1 cellular context compared by ENCODE assay signal in the genomic region with DNA sequence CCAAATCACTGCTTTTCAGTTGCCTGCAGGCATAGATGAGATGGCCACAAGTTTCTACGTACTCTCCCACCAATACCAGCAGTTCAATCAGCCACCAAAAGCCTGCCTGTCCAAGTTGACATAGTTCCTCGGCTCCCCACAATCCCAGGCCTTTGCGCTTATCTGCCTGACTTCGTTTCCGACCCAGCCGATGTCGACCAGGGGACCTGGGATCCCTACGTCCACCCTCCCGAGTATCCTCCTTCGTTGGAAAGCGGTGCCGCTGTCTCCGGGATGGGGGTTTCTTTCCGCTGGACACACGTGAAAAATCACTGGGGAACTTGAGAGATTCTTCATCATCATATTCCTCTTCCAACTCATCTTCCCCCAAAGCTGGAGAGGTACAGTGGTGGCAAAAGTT.
TF ChIP-seq lines count a peak whose summit lies in the region.

No MANE protein-coding gene starts in this region.

TF ChIP-seq in H1, 55 proteins besides CTCF, POLR2A, EP300 and RAD21:
- no peak for TF ChIP-seq HDAC2 (IDR thresholded peaks at IDR 0.05; ENCODE audit: borderline replicate concordance in 1 of 2, low read depth in 2 of 2, low read length in 2 of 2)
- TF ChIP-seq CBX5 (IDR thresholded peaks at IDR 0.05; ENCODE audit: low read depth, low read length) = no peak
- TF ChIP-seq CBX8 (IDR thresholded peaks at IDR 0.05; ENCODE audit: borderline replicate concordance, low read depth, low read length) = no peak
- TF ChIP-seq ASH2L (IDR thresholded peaks at IDR 0.05; ENCODE audit: low read length) = no peak
- TF ChIP-seq, protein P1, sequence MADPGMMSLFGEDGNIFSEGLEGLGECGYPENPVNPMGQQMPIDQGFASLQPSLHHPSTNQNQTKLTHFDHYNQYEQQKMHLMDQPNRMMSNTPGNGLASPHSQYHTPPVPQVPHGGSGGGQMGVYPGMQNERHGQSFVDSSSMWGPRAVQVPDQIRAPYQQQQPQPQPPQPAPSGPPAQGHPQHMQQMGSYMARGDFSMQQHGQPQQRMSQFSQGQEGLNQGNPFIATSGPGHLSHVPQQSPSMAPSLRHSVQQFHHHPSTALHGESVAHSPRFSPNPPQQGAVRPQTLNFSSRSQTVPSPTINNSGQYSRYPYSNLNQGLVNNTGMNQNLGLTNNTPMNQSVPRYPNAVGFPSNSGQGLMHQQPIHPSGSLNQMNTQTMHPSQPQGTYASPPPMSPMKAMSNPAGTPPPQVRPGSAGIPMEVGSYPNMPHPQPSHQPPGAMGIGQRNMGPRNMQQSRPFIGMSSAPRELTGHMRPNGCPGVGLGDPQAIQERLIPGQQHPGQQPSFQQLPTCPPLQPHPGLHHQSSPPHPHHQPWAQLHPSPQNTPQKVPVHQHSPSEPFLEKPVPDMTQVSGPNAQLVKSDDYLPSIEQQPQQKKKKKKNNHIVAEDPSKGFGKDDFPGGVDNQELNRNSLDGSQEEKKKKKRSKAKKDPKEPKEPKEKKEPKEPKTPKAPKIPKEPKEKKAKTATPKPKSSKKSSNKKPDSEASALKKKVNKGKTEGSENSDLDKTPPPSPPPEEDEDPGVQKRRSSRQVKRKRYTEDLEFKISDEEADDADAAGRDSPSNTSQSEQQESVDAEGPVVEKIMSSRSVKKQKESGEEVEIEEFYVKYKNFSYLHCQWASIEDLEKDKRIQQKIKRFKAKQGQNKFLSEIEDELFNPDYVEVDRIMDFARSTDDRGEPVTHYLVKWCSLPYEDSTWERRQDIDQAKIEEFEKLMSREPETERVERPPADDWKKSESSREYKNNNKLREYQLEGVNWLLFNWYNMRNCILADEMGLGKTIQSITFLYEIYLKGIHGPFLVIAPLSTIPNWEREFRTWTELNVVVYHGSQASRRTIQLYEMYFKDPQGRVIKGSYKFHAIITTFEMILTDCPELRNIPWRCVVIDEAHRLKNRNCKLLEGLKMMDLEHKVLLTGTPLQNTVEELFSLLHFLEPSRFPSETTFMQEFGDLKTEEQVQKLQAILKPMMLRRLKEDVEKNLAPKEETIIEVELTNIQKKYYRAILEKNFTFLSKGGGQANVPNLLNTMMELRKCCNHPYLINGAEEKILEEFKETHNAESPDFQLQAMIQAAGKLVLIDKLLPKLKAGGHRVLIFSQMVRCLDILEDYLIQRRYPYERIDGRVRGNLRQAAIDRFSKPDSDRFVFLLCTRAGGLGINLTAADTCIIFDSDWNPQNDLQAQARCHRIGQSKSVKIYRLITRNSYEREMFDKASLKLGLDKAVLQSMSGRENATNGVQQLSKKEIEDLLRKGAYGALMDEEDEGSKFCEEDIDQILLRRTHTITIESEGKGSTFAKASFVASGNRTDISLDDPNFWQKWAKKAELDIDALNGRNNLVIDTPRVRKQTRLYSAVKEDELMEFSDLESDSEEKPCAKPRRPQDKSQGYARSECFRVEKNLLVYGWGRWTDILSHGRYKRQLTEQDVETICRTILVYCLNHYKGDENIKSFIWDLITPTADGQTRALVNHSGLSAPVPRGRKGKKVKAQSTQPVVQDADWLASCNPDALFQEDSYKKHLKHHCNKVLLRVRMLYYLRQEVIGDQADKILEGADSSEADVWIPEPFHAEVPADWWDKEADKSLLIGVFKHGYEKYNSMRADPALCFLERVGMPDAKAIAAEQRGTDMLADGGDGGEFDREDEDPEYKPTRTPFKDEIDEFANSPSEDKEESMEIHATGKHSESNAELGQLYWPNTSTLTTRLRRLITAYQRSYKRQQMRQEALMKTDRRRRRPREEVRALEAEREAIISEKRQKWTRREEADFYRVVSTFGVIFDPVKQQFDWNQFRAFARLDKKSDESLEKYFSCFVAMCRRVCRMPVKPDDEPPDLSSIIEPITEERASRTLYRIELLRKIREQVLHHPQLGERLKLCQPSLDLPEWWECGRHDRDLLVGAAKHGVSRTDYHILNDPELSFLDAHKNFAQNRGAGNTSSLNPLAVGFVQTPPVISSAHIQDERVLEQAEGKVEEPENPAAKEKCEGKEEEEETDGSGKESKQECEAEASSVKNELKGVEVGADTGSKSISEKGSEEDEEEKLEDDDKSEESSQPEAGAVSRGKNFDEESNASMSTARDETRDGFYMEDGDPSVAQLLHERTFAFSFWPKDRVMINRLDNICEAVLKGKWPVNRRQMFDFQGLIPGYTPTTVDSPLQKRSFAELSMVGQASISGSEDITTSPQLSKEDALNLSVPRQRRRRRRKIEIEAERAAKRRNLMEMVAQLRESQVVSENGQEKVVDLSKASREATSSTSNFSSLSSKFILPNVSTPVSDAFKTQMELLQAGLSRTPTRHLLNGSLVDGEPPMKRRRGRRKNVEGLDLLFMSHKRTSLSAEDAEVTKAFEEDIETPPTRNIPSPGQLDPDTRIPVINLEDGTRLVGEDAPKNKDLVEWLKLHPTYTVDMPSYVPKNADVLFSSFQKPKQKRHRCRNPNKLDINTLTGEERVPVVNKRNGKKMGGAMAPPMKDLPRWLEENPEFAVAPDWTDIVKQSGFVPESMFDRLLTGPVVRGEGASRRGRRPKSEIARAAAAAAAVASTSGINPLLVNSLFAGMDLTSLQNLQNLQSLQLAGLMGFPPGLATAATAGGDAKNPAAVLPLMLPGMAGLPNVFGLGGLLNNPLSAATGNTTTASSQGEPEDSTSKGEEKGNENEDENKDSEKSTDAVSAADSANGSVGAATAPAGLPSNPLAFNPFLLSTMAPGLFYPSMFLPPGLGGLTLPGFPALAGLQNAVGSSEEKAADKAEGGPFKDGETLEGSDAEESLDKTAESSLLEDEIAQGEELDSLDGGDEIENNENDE (IDR thresholded peaks at IDR 0.05; ENCODE audit: insufficient replicate concordance, low read length) = no peak
- TF ChIP-seq CTBP2 (IDR thresholded peaks at IDR 0.05; ENCODE audit: borderline replicate concordance, insufficient read depth, insufficient read length, low read length) = no peak
- no peak for TF ChIP-seq NRF1 (IDR thresholded peaks at IDR 0.05; ENCODE audit: low read depth, low read length)
- TF ChIP-seq GABPA (IDR thresholded peaks at IDR 0.05; ENCODE audit: borderline replicate concordance, insufficient read depth, low read length) = no peak
- TF ChIP-seq JUN (IDR thresholded peaks at IDR 0.05; ENCODE audit: low read depth, low read length) = no peak
- TF ChIP-seq GTF2F1 (IDR thresholded peaks at IDR 0.05; ENCODE audit: borderline replicate concordance, low read depth, low read length) = no peak
- TF ChIP-seq PHF8 (conservative IDR thresholded peaks at IDR 0.05; ENCODE audit: low read depth, low read length) = no peak
- TF ChIP-seq HDAC6 (IDR thresholded peaks at IDR 0.05; ENCODE audit: low read depth, low read length) = no peak
- TF ChIP-seq TAF7 (optimal IDR thresholded peaks at IDR 0.05; ENCODE audit: borderline replicate concordance, low read depth, low read length) = no peak
- no peak for TF ChIP-seq SIX5 (IDR thresholded peaks at IDR 0.05; ENCODE audit: low read depth, low read length)
- no peak for TF ChIP-seq SUZ12 (IDR thresholded peaks at IDR 0.05; ENCODE audit: low read length)
- TF ChIP-seq KDM4A (IDR thresholded peaks at IDR 0.05; ENCODE audit: low read depth, low read length, severe bottlenecking) = no peak
